Comparison of ENCODE assay signal across 9 cellular contexts in genomic region chr16:88977028-88977844, GRCh38. TPM values are rescaled to one million over a fixed set of nuclear protein-coding genes. Genes with fewer than 3 reads are reported as not detected.
DNase-seq lines count a peak whose midpoint lies in the region; ATAC-seq and TF ChIP-seq lines count a peak whose summit lies in the region.
"Had no signal": no experiment of that assay in that cellular context is flagged by ENCODE, and none has a peak within 500 bp of the region (broad histone marks: within the 10 kb centered on the region; RNA-seq: fewer than 3 reads in every experiment).

CBFA2T3 (minus strand) TSS chr16:88977207; CDS start chr16:88976807, 400 bp downstream.

- no TSS peak for BruUV-seq in IMR-90 (replicated peaks; lab: Mats Ljungman, UMichigan)

- H2AFZ ChIP-seq in IMR-90 (replicated peaks; ENCODE audit: low read length, poor library complexity), result no peak within 1 kb of the TSS

- H3K18ac ChIP-seq in IMR-90 (ENCODE audit: low read depth, low read length), result no peak within 1 kb of the TSS

- CTCF ChIA-PET in IMR-90 (lab: Yijun Ruan, JAX), result no interaction called here

- 21% methylated on average over 13 of the region's 31 CpGs; no CpG with 5 or more reads in 1 of the 2 experiments for WGBS in IMR-90 (ENCODE audit: extremely low coverage in 2 of 2, insufficient read length in 1 of 2), 2 experiments

- dilution Hi-C loops in IMR-90 (cut with HindIII; ENCODE audit: low sequenced_read_pairs, unreplicated experiment), result no loop called here

- no peak for DNase-seq in IMR-90
- DNase-seq in coronary artery (ENCODE audit: low spot score), result no peak
- no peak for DNase-seq in activated CD4-positive, alpha-beta T cell treated with anti-CD3 and anti-CD28 coated beads, Interleukin-2, amount 50 U/mL, for 48 hours
- DNase-seq in NCI-H748 treated with DMSO at 0.1 percent for 48 hours (lab: John Stamatoyannopoulos, UW), result no peak
- DNase-seq in COR-L47 (lab: John Stamatoyannopoulos, UW), result no peak

- TF ChIP-seq CTCF in IMR-90 (conservative IDR thresholded peaks at IDR 0.05; ENCODE audit: low read depth, low read length), result no peak
- TF ChIP-seq CTCF in coronary artery (IDR thresholded peaks at IDR 0.05), result no peak

- peaks cover 28 to 36% (median 31%) of the 10 kb centered on the region in 11 experiments; a peak in 21 of 22 replicates for H4K20me1 ChIP-seq in BLaER1 treated with 17β-estradiol and CSF1 and Interleukin-3, amounts not matched to agents 10 nM and 100 nM
- H4K20me1 ChIP-seq in IMR-90 (ENCODE audit: insufficient read depth, low read length), result no peaks in the 10 kb centered on the region

- peaks cover 0 to 47% (median 0%) of the 10 kb centered on the region in 11 experiments; a peak in 4 of 22 replicates for H3K27me3 ChIP-seq in BLaER1 treated with 17β-estradiol and CSF1 and Interleukin-3, amounts not matched to agents 10 nM and 100 nM
- H3K27me3 ChIP-seq in IMR-90 (ENCODE audit: control insufficient read depth, insufficient read depth, low read length) (peaks cover 37% of the 10 kb centered on the region), mucosa of rectum (ENCODE audit: control insufficient read depth in 2 of 2, insufficient read depth in 2 of 2, low read length in 2 of 2) (peaks cover 3 to 4% of the 10 kb centered on the region in 2 donors)

- no peak within 1 kb of the TSS for H2AK9ac ChIP-seq in IMR-90 (replicated peaks; ENCODE audit: low read depth, low read length, poor library complexity)

- ATAC-seq in IMR-90 (ENCODE audit: low read depth), result 0 out of 2 replicates have a peak, but pooled peaks have one; percentile 24
- ATAC-seq in GM18520 (IDR thresholded peaks at IDR 0.05; ENCODE audit: unreplicated experiment), result no peak

- peak within 1 kb of the TSS; percentile 48 to 97 (median 86); a peak in 21 of 22 replicates for H3K27ac ChIP-seq in BLaER1 treated with 17β-estradiol and CSF1 and Interleukin-3, amounts not matched to agents 10 nM and 100 nM
- H3K27ac ChIP-seq in IMR-90 (ENCODE audit: insufficient read depth, low read length) (no peak within 1 kb of the TSS), coronary artery (peak within 1 kb of the TSS in 1 of 2 donors; percentile 23), mucosa of rectum (ENCODE audit: low read depth in 2 of 2, low read length in 2 of 2) (peak within 1 kb of the TSS; percentile 9 to 61)
- H3K27ac ChIP-seq: C4-2B had no signal

- H3K4ac ChIP-seq in IMR-90 (ENCODE audit: low read depth, low read length), result no peak within 1 kb of the TSS

- peak within 1 kb of the TSS; percentile 52 to 85 (median 74) for H3K9ac ChIP-seq in BLaER1 treated with 17β-estradiol and CSF1 and Interleukin-3, amounts not matched to agents 10 nM and 100 nM
- H3K9ac ChIP-seq in IMR-90 (ENCODE audit: low read depth, low read length) (no peak within 1 kb of the TSS), mucosa of rectum (ENCODE audit: low read depth in 1 of 2, low read length in 2 of 2) (no peak within 1 kb of the TSS)

- H3K79me1 ChIP-seq in IMR-90 (ENCODE audit: low read depth in 1 of 2, low read length in 2 of 2), result no peaks in the 10 kb centered on the region

- no peak within 1 kb of the TSS for H2BK5ac ChIP-seq in IMR-90 (ENCODE audit: low read depth, low read length, poor library complexity, severe bottlenecking)

- TF ChIP-seq RAD21 in IMR-90 (IDR thresholded peaks at IDR 0.05; ENCODE audit: low read length), result no peak

- no peak within 1 kb of the TSS for H2BK120ac ChIP-seq in IMR-90 (ENCODE audit: low read depth, low read length)

- H2BK15ac ChIP-seq in IMR-90 (ENCODE audit: low read depth, low read length), result no peak within 1 kb of the TSS

- H4K91ac ChIP-seq in IMR-90 (ENCODE audit: insufficient read depth, low read depth, low read length), result no peak within 1 kb of the TSS

- no peaks in the 10 kb centered on the region for H3K36me3 ChIP-seq in BLaER1 treated with 17β-estradiol and CSF1 and Interleukin-3, amounts not matched to agents 10 nM and 100 nM
- H3K36me3 ChIP-seq in IMR-90 (ENCODE audit: control insufficient read depth, insufficient read depth, low read length) (no peaks in the 10 kb centered on the region), mucosa of rectum (ENCODE audit: control insufficient read depth in 2 of 2, insufficient read depth in 2 of 2, low read length in 2 of 2) (no peaks in the 10 kb centered on the region)

- in situ Hi-C loops in IMR-90 (cut with MboI; ENCODE audit: low sequenced_read_pairs), result no loop called here

- no peak within 1 kb of the TSS for H2BK20ac ChIP-seq in IMR-90 (ENCODE audit: low read depth, low read length)

- H3K23ac ChIP-seq in IMR-90 (ENCODE audit: low read depth, low read length), result no peak within 1 kb of the TSS

- H2AK5ac ChIP-seq in IMR-90 (ENCODE audit: low read depth, low read length), result no peak within 1 kb of the TSS

- no peak within 1 kb of the TSS for H4K8ac ChIP-seq in IMR-90 (ENCODE audit: low read depth in 2 of 2, low read length in 2 of 2)

- no peaks in the 10 kb centered on the region for H3K9me1 ChIP-seq in IMR-90 (ENCODE audit: insufficient read depth, low read length)

- peak within 1 kb of the TSS; percentile 55 to 79 (median 69) for H3K4me3 ChIP-seq in BLaER1 treated with 17β-estradiol and CSF1 and Interleukin-3, amounts not matched to agents 10 nM and 100 nM
- H3K4me3 ChIP-seq in IMR-90 (ENCODE audit: insufficient read depth, low read depth, low read length) (no peak within 1 kb of the TSS), coronary artery (peak within 1 kb of the TSS; percentile 50), mucosa of rectum (ENCODE audit: low read length in 2 of 2) (peak within 1 kb of the TSS; percentile 23 to 52)

- H3K4me1 ChIP-seq in BLaER1 treated with 17β-estradiol and CSF1 and Interleukin-3, amounts not matched to agents 10 nM and 100 nM, result peaks cover 81 to 87% (median 86%) of the 10 kb centered on the region in 10 experiments
- H3K4me1 ChIP-seq in IMR-90 (ENCODE audit: control insufficient read depth, insufficient read depth, low read length), result no peaks in the 10 kb centered on the region
- peaks cover 13 to 15% of the 10 kb centered on the region in 2 donors for H3K4me1 ChIP-seq in mucosa of rectum (ENCODE audit: control insufficient read depth in 2 of 2, insufficient read depth in 2 of 2, low read length in 2 of 2)

- no peak within 1 kb of the TSS for H4K5ac ChIP-seq in IMR-90 (ENCODE audit: low read depth, low read length)

- no peak within 1 kb of the TSS for H3K14ac ChIP-seq in IMR-90 (replicated peaks; ENCODE audit: low read depth, low read length)

- no peak for TF ChIP-seq POLR2A in IMR-90 (IDR thresholded peaks at IDR 0.05; ENCODE audit: low read depth, low read length)

- intact Hi-C loops in IMR-90 (cut with micrococcal nuclease), result no loop called here

- no peak within 1 kb of the TSS for H3K56ac ChIP-seq in IMR-90 (ENCODE audit: extremely low read depth, insufficient read depth, low read length)

- POLR2A ChIA-PET in IMR-90 (lab: Charles Lee; ENCODE audit: unreplicated experiment), result no interaction called here

- peak within 1 kb of the TSS; percentile 92 to 100 (median 98) for H3K4me2 ChIP-seq in BLaER1 treated with 17β-estradiol and CSF1 and Interleukin-3, amounts not matched to agents 10 nM and 100 nM
- no peak within 1 kb of the TSS for H3K4me2 ChIP-seq in IMR-90 (ENCODE audit: low read depth, low read length)

- H3K9me3 ChIP-seq in BLaER1 treated with 17β-estradiol and CSF1 and Interleukin-3, amounts not matched to agents 10 nM and 100 nM (replicated peaks in 1 of 11), result no peaks in the 10 kb centered on the region
- H3K9me3 ChIP-seq in IMR-90 (ENCODE audit: control insufficient read depth, insufficient read depth, low read length) (no peaks in the 10 kb centered on the region), mucosa of rectum (ENCODE audit: control insufficient read depth in 2 of 2, low read length in 2 of 2) (no peaks in the 10 kb centered on the region)

TF ChIP-seq in IMR-90, 13 proteins besides CTCF, POLR2A, EP300 and RAD21:
- TF ChIP-seq ELK1 (IDR thresholded peaks at IDR 0.05; ENCODE audit: borderline replicate concordance, low read depth, low read length) (no peak), SMC3 (IDR thresholded peaks at IDR 0.05; ENCODE audit: low read depth, low read length) (no peak), RFX5 (IDR thresholded peaks at IDR 0.05; ENCODE audit: low read depth, low read length) (no peak), FOS (IDR thresholded peaks at IDR 0.05; ENCODE audit: low read depth, low read length) (no peak), BHLHE40 (IDR thresholded peaks at IDR 0.05; ENCODE audit: low read depth, low read length) (no peak), MAZ (IDR thresholded peaks at IDR 0.05; ENCODE audit: borderline replicate concordance, low read depth, low read length) (no peak), CHD1 (IDR thresholded peaks at IDR 0.05; ENCODE audit: low read depth, low read length) (no peak), MXI1 (IDR thresholded peaks at IDR 0.05; ENCODE audit: borderline replicate concordance, low read depth, low read length) (no peak), MAFK (IDR thresholded peaks at IDR 0.05; ENCODE audit: low read depth, low read length) (no peak), USF2 (IDR thresholded peaks at IDR 0.05; ENCODE audit: low read depth, low read length) (no peak), CEBPB (IDR thresholded peaks at IDR 0.05; ENCODE audit: low read depth, low read length) (no peak)

RNA-seq across cellular contexts. Expression of gene CBFA2T3, which starts in this region (rescaled TPM):
- total RNA-seq in IMR-90 (2012; rRNA removed), result not detected in 2 replicates
- not detected in 2 replicates for polyA plus RNA-seq in IMR-90 (2012; rRNA removed)
- not detected in 2 replicates for polyA plus RNA-seq in IMR-90 (2012; cell fraction: cytosol; rRNA removed)
- 0.03 TPM in 1 of 2 replicates, not detected in the other for polyA plus RNA-seq in IMR-90 (2012; cell fraction: nucleus; rRNA removed; ENCODE audit: low replicate concordance)

Comparison
In these comparisons a context has a peak if more than half of its experiments do, and no peak if none do; other contexts are left out.
1. Peak in ATAC-seq in IMR-90; RNA of the gene not detected or under 1 TPM.
2. H3K9ac ChIP-seq: peak in BLaER1 treated with 17β-estradiol and CSF1 and Interleukin-3, amounts not matched to agents 10 nM and 100 nM (11 of 11); none in IMR-90 (single experiment) and mucosa of rectum (0 of 2).